In the genomic region with DNA sequence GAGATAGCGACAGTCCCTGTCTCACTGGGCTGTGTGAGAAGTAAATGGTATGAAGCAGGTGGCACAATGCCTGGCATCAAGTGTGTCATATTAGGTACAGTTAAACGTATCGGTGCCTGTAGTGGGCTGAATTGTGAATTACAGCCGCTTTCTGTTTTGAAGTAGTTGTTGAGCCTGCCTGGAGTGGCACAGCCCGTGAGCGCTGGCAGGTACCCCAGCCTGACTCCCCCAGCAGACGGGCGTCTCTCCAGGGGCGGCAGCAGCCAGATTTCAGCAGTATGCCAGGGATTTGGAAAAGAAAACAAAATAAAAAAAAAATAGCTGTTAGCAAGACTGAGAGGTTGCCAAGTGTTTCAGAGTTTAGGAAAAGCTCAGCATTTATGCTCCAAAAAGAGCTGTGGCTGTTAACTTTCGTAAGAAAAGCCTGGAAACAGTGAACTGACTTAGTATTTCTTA, we compare ENCODE assay signal across 1 cellular context.
TF ChIP-seq lines count a peak whose summit lies in the region.

No MANE protein-coding gene starts in this region.

TF ChIP-seq in SK-N-SH, 30 proteins besides CTCF, POLR2A, EP300 and RAD21 (continued from another document):
- TF ChIP-seq, protein P1, sequence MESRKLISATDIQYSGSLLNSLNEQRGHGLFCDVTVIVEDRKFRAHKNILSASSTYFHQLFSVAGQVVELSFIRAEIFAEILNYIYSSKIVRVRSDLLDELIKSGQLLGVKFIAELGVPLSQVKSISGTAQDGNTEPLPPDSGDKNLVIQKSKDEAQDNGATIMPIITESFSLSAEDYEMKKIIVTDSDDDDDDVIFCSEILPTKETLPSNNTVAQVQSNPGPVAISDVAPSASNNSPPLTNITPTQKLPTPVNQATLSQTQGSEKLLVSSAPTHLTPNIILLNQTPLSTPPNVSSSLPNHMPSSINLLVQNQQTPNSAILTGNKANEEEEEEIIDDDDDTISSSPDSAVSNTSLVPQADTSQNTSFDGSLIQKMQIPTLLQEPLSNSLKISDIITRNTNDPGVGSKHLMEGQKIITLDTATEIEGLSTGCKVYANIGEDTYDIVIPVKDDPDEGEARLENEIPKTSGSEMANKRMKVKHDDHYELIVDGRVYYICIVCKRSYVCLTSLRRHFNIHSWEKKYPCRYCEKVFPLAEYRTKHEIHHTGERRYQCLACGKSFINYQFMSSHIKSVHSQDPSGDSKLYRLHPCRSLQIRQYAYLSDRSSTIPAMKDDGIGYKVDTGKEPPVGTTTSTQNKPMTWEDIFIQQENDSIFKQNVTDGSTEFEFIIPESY (IDR thresholded peaks at IDR 0.05; ENCODE audit: borderline replicate concordance, low read depth), result no peak
- no peak for TF ChIP-seq MEF2A (IDR thresholded peaks at IDR 0.05; ENCODE audit: borderline replicate concordance, low read depth)
- TF ChIP-seq SMC3 (IDR thresholded peaks at IDR 0.05; ENCODE audit: low read depth, low read length), result no peak
- TF ChIP-seq SIN3A (IDR thresholded peaks at IDR 0.05; ENCODE audit: borderline replicate concordance, low read depth, low read length), result no peak
